ENCODE assay signal across 21 cellular contexts in the genomic region with DNA sequence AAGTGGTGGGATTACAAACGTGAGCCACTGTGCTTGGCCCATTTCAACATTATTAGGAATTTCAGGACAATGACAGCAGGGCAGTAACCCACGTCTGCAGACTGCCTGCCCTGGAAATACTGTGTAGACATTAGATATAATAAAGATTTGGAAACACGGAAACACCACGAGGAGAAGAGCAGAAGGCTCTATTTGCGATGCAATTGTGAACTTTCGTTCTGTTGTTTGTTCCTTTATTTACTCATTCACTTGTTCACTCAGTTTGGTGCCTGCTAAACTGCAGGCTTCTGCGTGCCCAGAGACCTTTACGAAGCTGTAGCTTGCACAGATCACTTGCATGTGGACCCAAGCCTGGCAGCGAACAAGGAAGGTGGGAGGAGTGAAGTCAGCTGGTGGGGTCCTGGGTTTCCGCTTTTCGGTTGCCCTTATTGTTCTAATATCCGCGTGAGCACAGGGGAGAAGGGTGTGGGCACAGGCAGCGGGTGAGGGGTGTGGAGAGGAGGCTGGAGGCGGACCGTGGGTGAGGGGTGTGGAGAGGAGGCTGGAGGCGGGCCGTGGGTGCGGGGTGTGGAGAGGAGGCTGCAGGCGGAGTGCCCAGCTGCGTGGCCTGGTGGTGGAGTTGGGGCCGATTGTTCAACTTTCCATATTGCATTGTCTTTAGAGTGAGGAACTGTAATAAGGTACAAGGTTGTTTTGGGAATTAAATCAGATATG. TPM values are rescaled to one million over a fixed set of nuclear protein-coding genes. Genes with fewer than 3 reads are reported as not detected.
"Had no signal": no experiment of that assay in that cellular context is flagged by ENCODE, and none has a peak within 500 bp of the region (broad histone marks: within the 10 kb centered on the region; RNA-seq: fewer than 3 reads in every experiment).

No MANE protein-coding gene starts in this region.

- H3K36me3 Mint-ChIP-seq: naive B cell had no signal

- H3K4me1 Mint-ChIP-seq: activated T-helper 17 cell treated with anti-CD3 and anti-CD28 coated beads, Interleukin-2, amount 50 U/mL, for 72 hours had no signal

- H3K27me3 Mint-ChIP-seq: activated CD4-positive, alpha-beta T cell treated with anti-CD3 and anti-CD28 coated beads for 36 hours had no signal

- DNase-seq: activated CD4-positive, alpha-beta memory T cell treated with anti-CD3 and anti-CD28 coated beads, Interleukin-2, amount 10 ng/mL, durations not matched to agents 7 days and 5 days; activated naive CD4-positive, alpha-beta T cell treated with anti-CD3 and anti-CD28 coated beads, Interleukin-2, amount 50 U/mL, for 16 hours; effector memory CD4-positive, alpha-beta T cell; heart left ventricle; midbrain; naive B cell; spleen; stimulated activated CD4-positive, alpha-beta T cell treated with anti-CD3 and anti-CD28 coated beads, Interleukin-2, amount 100 ng/mL, for 24 hours; stimulated activated naive CD4-positive, alpha-beta T cell treated with Interleukin-2 at 50 U/mL for 16 hours; WERI-Rb-1 had no signal

- H3K4me3 ChIP-seq: adrenal gland, heart left ventricle, right lobe of liver, spleen, upper lobe of left lung had no signal

- ATAC-seq: right lobe of liver had no signal

- H3K9me3 Mint-ChIP-seq: activated CD4-positive, alpha-beta memory T cell treated with anti-CD3 and anti-CD28 coated beads, Interleukin-2, amount 10 ng/mL, durations not matched to agents 7 days and 5 days; activated T-helper 17 cell treated with anti-CD3 and anti-CD28 coated beads, Interleukin-2, amount 50 U/mL, for 72 hours; central memory CD8-positive, alpha-beta T cell; naive B cell had no signal

- FAIRE-seq: frontal cortex, keratinocyte had no signal

- H3K4me3 Mint-ChIP-seq: activated CD4-positive, alpha-beta memory T cell treated with anti-CD3 and anti-CD28 coated beads, Interleukin-2, amount 10 ng/mL, durations not matched to agents 7 days and 5 days; activated T-helper 17 cell treated with anti-CD3 and anti-CD28 coated beads, Interleukin-2, amount 50 U/mL, for 72 hours; central memory CD8-positive, alpha-beta T cell had no signal

- H3K27ac Mint-ChIP-seq: activated CD4-positive, alpha-beta memory T cell treated with anti-CD3 and anti-CD28 coated beads, Interleukin-2, amount 10 ng/mL, durations not matched to agents 7 days and 5 days; activated T-helper 17 cell treated with anti-CD3 and anti-CD28 coated beads, Interleukin-2, amount 50 U/mL, for 72 hours; progenitor cell of endocrine pancreas had no signal

RNA-seq across cellular contexts. Expression of gene COLEC11, which starts 3.4 kb away (rescaled TPM):
- total RNA-seq: activated CD4-positive, alpha-beta memory T cell treated with anti-CD3 and anti-CD28 coated beads, Interleukin-2, amount 10 ng/mL, durations not matched to agents 7 days and 5 days; progenitor cell of endocrine pancreas had no signal

RNA-seq across cellular contexts. Expression of gene ALLC, which starts 59.6 kb away (rescaled TPM):
- total RNA-seq: activated CD4-positive, alpha-beta memory T cell treated with anti-CD3 and anti-CD28 coated beads, Interleukin-2, amount 10 ng/mL, durations not matched to agents 7 days and 5 days; activated CD4-positive, alpha-beta T cell treated with anti-CD3 and anti-CD28 coated beads for 36 hours; activated T-helper 17 cell treated with anti-CD3 and anti-CD28 coated beads, Interleukin-2, amount 50 U/mL, for 72 hours; fibroblast of lung; heart left ventricle; progenitor cell of endocrine pancreas; spleen; temporal lobe; upper lobe of left lung had no signal
